In genomic region chr11:69159153-69159850, GRCh38 we compare ENCODE assay signal across 16 cellular contexts. TPM values are rescaled to one million over a fixed set of nuclear protein-coding genes. Genes with fewer than 3 reads are reported as not detected.
DNase-seq lines count a peak whose midpoint lies in the region; ATAC-seq and TF ChIP-seq lines count a peak whose summit lies in the region.
"Had no signal": no experiment of that assay in that cellular context is flagged by ENCODE, and none has a peak within 500 bp of the region (broad histone marks: within the 10 kb centered on the region; RNA-seq: fewer than 3 reads in every experiment).

No MANE protein-coding gene starts in this region.

- H3K27me3 ChIP-seq in IMR-90 (ENCODE audit: control insufficient read depth, insufficient read depth, low read length), result no peaks in the 10 kb centered on the region
- no peaks in the 10 kb centered on the region for H3K27me3 ChIP-seq in osteoblast (ENCODE audit: insufficient read depth, low read length)
- no peaks in the 10 kb centered on the region for H3K27me3 ChIP-seq in tibial nerve

- intact Hi-C loops in IMR-90 (cut with micrococcal nuclease), result no loop called here

- ATAC-seq in IMR-90 (ENCODE audit: low read depth), result no peak
- ATAC-seq: CD8-positive, alpha-beta T cell; HepG2 had no signal

- TF ChIP-seq RAD21 in IMR-90 (IDR thresholded peaks at IDR 0.05; ENCODE audit: low read length), result no peak

- no peak overlapping the region for H3K23ac ChIP-seq in IMR-90 (ENCODE audit: low read depth, low read length)

- DNase-seq in IMR-90, result no peak
- peak; percentile 53 for DNase-seq in mesenteric fat pad (ENCODE audit: low spot score)
- peak; percentile 59 for DNase-seq in osteoblast (ENCODE audit: insufficient read length, low spot score, missing footprints)
- no peak for DNase-seq in tibial nerve (ENCODE audit: low spot score in 2 of 2)
- no peak for DNase-seq in HuH-7 (ENCODE audit: low spot score)
- DNase-seq in globus pallidus (ENCODE audit: low spot score), result no peak
- no peak for DNase-seq in hepatic stellate cell (ENCODE audit: low spot score)
- DNase-seq: 8988T; Calu3; CD8-positive, alpha-beta T cell; DMS79 treated with DMSO at 0.1 percent for 48 hours; GF-D8; GOT3; H7 had no signal

- no peak overlapping the region for H3K4me3 ChIP-seq in IMR-90 (ENCODE audit: insufficient read depth, low read depth, low read length)
- H3K4me3 ChIP-seq in osteoblast (ENCODE audit: insufficient read depth, low read length), result no peak overlapping the region
- no peak overlapping the region for H3K4me3 ChIP-seq in tibial nerve
- H3K4me3 ChIP-seq: BLaER1 treated with 17β-estradiol and CSF1 and Interleukin-3, amounts not matched to agents 10 nM and 100 nM had no signal

- no peak overlapping the region for H2AK9ac ChIP-seq in IMR-90 (replicated peaks; ENCODE audit: low read depth, low read length, poor library complexity)

- H3K36me3 ChIP-seq in IMR-90 (ENCODE audit: control insufficient read depth, insufficient read depth, low read length) (no peaks in the 10 kb centered on the region), osteoblast (ENCODE audit: insufficient read depth, low read length) (no peaks in the 10 kb centered on the region), tibial nerve (peaks cover 0 to under 1% (median 0%) of the 10 kb centered on the region in 3 donors)

- H3K9me1 ChIP-seq in IMR-90 (ENCODE audit: insufficient read depth, low read length), result peaks cover 3% of the 10 kb centered on the region

- H3K9me3 ChIP-seq in IMR-90 (ENCODE audit: control insufficient read depth, insufficient read depth, low read length), result no peaks in the 10 kb centered on the region
- H3K9me3 ChIP-seq in osteoblast (ENCODE audit: low read depth, low read length), result no peaks in the 10 kb centered on the region
- peaks cover 0 to 16% (median 6%) of the 10 kb centered on the region in 4 donors for H3K9me3 ChIP-seq in tibial nerve

- no peak overlapping the region for H4K5ac ChIP-seq in IMR-90 (ENCODE audit: low read depth, low read length)

- no peak for TF ChIP-seq EP300 in tibial nerve (IDR thresholded peaks at IDR 0.05)

- WGBS in IMR-90 (ENCODE audit: extremely low coverage in 2 of 2, insufficient read length in 1 of 2), 2 experiments, result 89% methylated on average over 5 of the region's 19 CpGs; no CpG with 5 or more reads in 1 of the 2 experiments
- 92 to 96% methylated on average over 19 of the region's 19 CpGs for WGBS in tibial nerve, 2 donors

- H2BK20ac ChIP-seq in IMR-90 (ENCODE audit: low read depth, low read length), result no peak overlapping the region; the same call in 1 of the 2 replicates

- TF ChIP-seq CTCF in IMR-90 (conservative IDR thresholded peaks at IDR 0.05; ENCODE audit: low read depth, low read length) (no peak), osteoblast (IDR thresholded peaks at IDR 0.05; ENCODE audit: extremely low read depth, low read depth, low read length) (no peak), tibial nerve (IDR thresholded peaks at IDR 0.05) (no peak)

- H4K8ac ChIP-seq in IMR-90 (ENCODE audit: low read depth in 2 of 2, low read length in 2 of 2), result no peak overlapping the region

- dilution Hi-C loops in IMR-90 (cut with HindIII; ENCODE audit: low sequenced_read_pairs, unreplicated experiment), result no loop called here

- no peaks in the 10 kb centered on the region for H3K79me2 ChIP-seq in osteoblast (ENCODE audit: insufficient read depth, low read length)

- H3K79me1 ChIP-seq in IMR-90 (ENCODE audit: low read depth in 1 of 2, low read length in 2 of 2), result no peaks in the 10 kb centered on the region

- BruUV-seq in IMR-90 (replicated peaks; lab: Mats Ljungman, UMichigan), result no TSS peak

- H3K14ac ChIP-seq in IMR-90 (replicated peaks; ENCODE audit: low read depth, low read length), result no peak overlapping the region

- in situ Hi-C loops in IMR-90 (cut with MboI; ENCODE audit: low sequenced_read_pairs), result no loop called here

- no peak overlapping the region for H3K56ac ChIP-seq in IMR-90 (ENCODE audit: extremely low read depth, insufficient read depth, low read length)

- H2AK5ac ChIP-seq in IMR-90 (ENCODE audit: low read depth, low read length), result no peak overlapping the region

- POLR2A ChIA-PET in IMR-90 (lab: Charles Lee; ENCODE audit: unreplicated experiment), result no interaction called here

- no peak for TF ChIP-seq POLR2A in IMR-90 (IDR thresholded peaks at IDR 0.05; ENCODE audit: low read depth, low read length)
- TF ChIP-seq POLR2A in tibial nerve (IDR thresholded peaks at IDR 0.05), result no peak

- CTCF ChIA-PET in IMR-90 (lab: Yijun Ruan, JAX), result no interaction called here

- no peak overlapping the region for H2BK5ac ChIP-seq in IMR-90 (ENCODE audit: low read depth, low read length, poor library complexity, severe bottlenecking)

- no peak overlapping the region for H3K18ac ChIP-seq in IMR-90 (ENCODE audit: low read depth, low read length)

- H3K4ac ChIP-seq in IMR-90 (ENCODE audit: low read depth, low read length), result peak overlapping the region; percentile 43; the same call in 1 of the 2 replicates

- H3K4me1 ChIP-seq in IMR-90 (ENCODE audit: control insufficient read depth, insufficient read depth, low read length) (peaks cover 17% of the 10 kb centered on the region), osteoblast (ENCODE audit: insufficient read depth, low read length) (peaks cover 8% of the 10 kb centered on the region), tibial nerve (peaks cover 0 to 48% (median 38%) of the 10 kb centered on the region in 4 donors)
- H3K4me1 ChIP-seq: BLaER1 treated with 17β-estradiol and CSF1 and Interleukin-3, amounts not matched to agents 10 nM and 100 nM had no signal

- H3K4me2 ChIP-seq in IMR-90 (ENCODE audit: low read depth, low read length) (no peak overlapping the region), osteoblast (ENCODE audit: insufficient read depth, low read length) (no peak overlapping the region)
- H3K4me2 ChIP-seq: BLaER1 treated with 17β-estradiol and CSF1 and Interleukin-3, amounts not matched to agents 10 nM and 100 nM had no signal

- H2BK15ac ChIP-seq in IMR-90 (ENCODE audit: low read depth, low read length), result no peak overlapping the region

- H4K91ac ChIP-seq in IMR-90 (ENCODE audit: insufficient read depth, low read depth, low read length), result no peak overlapping the region

- no peak overlapping the region for H3K9ac ChIP-seq in IMR-90 (ENCODE audit: low read depth, low read length)
- H3K9ac ChIP-seq: BLaER1 treated with 17β-estradiol and CSF1 and Interleukin-3, amounts not matched to agents 10 nM and 100 nM had no signal

- H3K27ac ChIP-seq in IMR-90 (ENCODE audit: insufficient read depth, low read length) (no peak overlapping the region), osteoblast (ENCODE audit: low read depth, low read length) (no peak overlapping the region), tibial nerve (peak overlapping the region in 3 of 4 donors; percentile 59 to 94 (median 92))
- H3K27ac ChIP-seq: BLaER1 treated with 17β-estradiol and CSF1 and Interleukin-3, amounts not matched to agents 10 nM and 100 nM had no signal

- H4K20me1 ChIP-seq in IMR-90 (ENCODE audit: insufficient read depth, low read length) (no peaks in the 10 kb centered on the region), osteoblast (ENCODE audit: insufficient read depth, low read length) (no peaks in the 10 kb centered on the region)

- peak overlapping the region; percentile 54 for H2AFZ ChIP-seq in IMR-90 (replicated peaks; ENCODE audit: low read length, poor library complexity)
- H2AFZ ChIP-seq in osteoblast (ENCODE audit: low read length), result no peak overlapping the region

- H2BK120ac ChIP-seq in IMR-90 (ENCODE audit: low read depth, low read length), result no peak overlapping the region

TF ChIP-seq in IMR-90, 13 proteins besides CTCF, POLR2A, EP300 and RAD21:
- TF ChIP-seq MAFK (IDR thresholded peaks at IDR 0.05; ENCODE audit: low read depth, low read length) (no peak), CHD1 (IDR thresholded peaks at IDR 0.05; ENCODE audit: low read depth, low read length) (no peak), BHLHE40 (IDR thresholded peaks at IDR 0.05; ENCODE audit: low read depth, low read length) (no peak), MXI1 (IDR thresholded peaks at IDR 0.05; ENCODE audit: borderline replicate concordance, low read depth, low read length) (no peak), SMC3 (IDR thresholded peaks at IDR 0.05; ENCODE audit: low read depth, low read length) (no peak), CEBPB (IDR thresholded peaks at IDR 0.05; ENCODE audit: low read depth, low read length) (no peak), MAZ (IDR thresholded peaks at IDR 0.05; ENCODE audit: borderline replicate concordance, low read depth, low read length) (no peak), FOS (IDR thresholded peaks at IDR 0.05; ENCODE audit: low read depth, low read length) (no peak), RFX5 (IDR thresholded peaks at IDR 0.05; ENCODE audit: low read depth, low read length) (no peak), NFE2L2 (IDR thresholded peaks at IDR 0.05; ENCODE audit: low read depth, low read length) (no peak), RCOR1 (IDR thresholded peaks at IDR 0.05; ENCODE audit: insufficient replicate concordance, low read length) (no peak)
- TF ChIP-seq, protein P1, sequence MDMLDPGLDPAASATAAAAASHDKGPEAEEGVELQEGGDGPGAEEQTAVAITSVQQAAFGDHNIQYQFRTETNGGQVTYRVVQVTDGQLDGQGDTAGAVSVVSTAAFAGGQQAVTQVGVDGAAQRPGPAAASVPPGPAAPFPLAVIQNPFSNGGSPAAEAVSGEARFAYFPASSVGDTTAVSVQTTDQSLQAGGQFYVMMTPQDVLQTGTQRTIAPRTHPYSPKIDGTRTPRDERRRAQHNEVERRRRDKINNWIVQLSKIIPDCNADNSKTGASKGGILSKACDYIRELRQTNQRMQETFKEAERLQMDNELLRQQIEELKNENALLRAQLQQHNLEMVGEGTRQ (IDR thresholded peaks at IDR 0.05; ENCODE audit: low read depth, low read length), result no peak

RNA-seq across cellular contexts. Expression of gene SMIM38, which starts 3.6 kb away (rescaled TPM):
- total RNA-seq in IMR-90 (2012; rRNA removed), result under 0.01 and 0.28 TPM in 2 replicates
- 0.05 and 0.07 TPM in 2 replicates for polyA plus RNA-seq in IMR-90 (2012; rRNA removed)
- 0.02 and 0.03 TPM in 2 replicates for polyA plus RNA-seq in IMR-90 (2012; cell fraction: cytosol; rRNA removed)
- polyA plus RNA-seq in IMR-90 (2012; cell fraction: nucleus; rRNA removed; ENCODE audit: low replicate concordance), result 0.56 and 0.64 TPM in 2 replicates
- 0.29 TPM for total RNA-seq in mesenteric fat pad
- total RNA-seq in osteoblast, result under 0.01 and 0.29 TPM in 2 replicates
- total RNA-seq in tibial nerve, result 1 to 10 TPM; 3.3 to 4.6 (median 4.1) TPM
- total RNA-seq: CD8-positive, alpha-beta T cell had no signal

Comparison
In these comparisons a context has a peak if more than half of its experiments do, and no peak if none do; other contexts are left out.
1. DNase-seq: peak in mesenteric fat pad (single experiment) and osteoblast (single experiment); none in IMR-90 (single experiment), tibial nerve (0 of 2), HuH-7 (single experiment), globus pallidus (single experiment) and hepatic stellate cell (single experiment).
2. H3K27ac ChIP-seq: peak in tibial nerve (3 of 4); none in IMR-90 (single experiment) and osteoblast (single experiment).